Comparison of ENCODE assay signal across 6 cellular contexts in genomic region chr14:22887260-22887989, GRCh38. TPM values are rescaled to one million over a fixed set of nuclear protein-coding genes. Genes with fewer than 3 reads are reported as not detected.
DNase-seq lines count a peak whose midpoint lies in the region; ATAC-seq and TF ChIP-seq lines count a peak whose summit lies in the region.

No MANE protein-coding gene starts in this region.

- H3K4ac ChIP-seq in neuronal stem cell (ENCODE audit: low read length): no peak overlapping the region

- peak overlapping the region; percentile 91 for H2AFZ ChIP-seq in neuronal stem cell (ENCODE audit: low read length)

- peak overlapping the region; percentile 73 for H3K4me3 ChIP-seq in ectodermal cell (ENCODE audit: insufficient read depth, low read depth, low read length)
- peak overlapping the region; percentile 61 to 79 for H3K4me3 ChIP-seq in neuronal stem cell (ENCODE audit: low read length in 2 of 2)

- in situ Hi-C loops in GM13977 (cut with MboI; ENCODE audit: low pct_unique_long_range_greater_than_20kb, low sequenced_read_pairs, unreplicated experiment): no loop called here

- peaks cover 2% of the 10 kb centered on the region for H3K79me1 ChIP-seq in neuronal stem cell (ENCODE audit: low read depth, low read length)

- 22 to 23% methylated on average over 11 of the region's 11 CpGs for WGBS in ectodermal cell, 2 experiments
- no CpG with 5 or more reads among the region's 11 CpGs for WGBS in neuronal stem cell (ENCODE audit: extremely low coverage in 2 of 2, insufficient read length in 2 of 2, insufficient replicate concordance in 1 of 2), 2 donors

- no peak overlapping the region for H4K91ac ChIP-seq in neuronal stem cell (ENCODE audit: low read depth, low read length, poor library complexity)

- H3K36me3 ChIP-seq in ectodermal cell (ENCODE audit: control insufficient read depth, insufficient read depth, low read length) (no peaks in the 10 kb centered on the region), neuronal stem cell (replicated peaks in 1 of 2; ENCODE audit: control insufficient read depth in 2 of 2, insufficient read depth in 2 of 2, low read length in 2 of 2) (no peaks in the 10 kb centered on the region)

- H3K23ac ChIP-seq in neuronal stem cell (ENCODE audit: low read depth, low read length, poor library complexity): no peak overlapping the region

- H4K8ac ChIP-seq in neuronal stem cell (ENCODE audit: low read depth, low read length): no peak overlapping the region

- H3K14ac ChIP-seq in neuronal stem cell (ENCODE audit: low read length): no peak overlapping the region

- H3K4me1 ChIP-seq in ectodermal cell (ENCODE audit: control insufficient read depth, insufficient read depth, low read length) (peaks cover 30% of the 10 kb centered on the region), neuronal stem cell (ENCODE audit: control insufficient read depth in 2 of 2, insufficient read depth in 1 of 2, low read depth in 1 of 2, low read length in 2 of 2) (peaks cover 30 to 35% of the 10 kb centered on the region in 2 donors)

- H2BK15ac ChIP-seq in neuronal stem cell (ENCODE audit: low read length): no peak overlapping the region

- H3K9ac ChIP-seq in neuronal stem cell (ENCODE audit: low read depth, low read length, poor library complexity): no peak overlapping the region

- peak overlapping the region; percentile 91 for H3K4me2 ChIP-seq in neuronal stem cell (ENCODE audit: insufficient read depth, low read length, poor library complexity, severe bottlenecking)

- DNase-seq in GM13977 (ENCODE audit: low spot score): peak; percentile 75
- peak; percentile 71 for DNase-seq in OCI-M2 (lab: John Stamatoyannopoulos, UW; ENCODE audit: unreplicated experiment)
- peak; percentile 76 for DNase-seq in neuronal stem cell (ENCODE audit: low spot score)
- DNase-seq in effector CD8-positive, alpha-beta T cell (lab: John Stamatoyannopoulos, UW): no peak

- no peak overlapping the region for H2BK120ac ChIP-seq in neuronal stem cell (ENCODE audit: low read depth, low read length)

- H2BK12ac ChIP-seq in neuronal stem cell (ENCODE audit: low read length): no peak overlapping the region

- no peak overlapping the region for H2BK5ac ChIP-seq in neuronal stem cell (ENCODE audit: low read length)

- no peak overlapping the region for H2AK5ac ChIP-seq in neuronal stem cell (ENCODE audit: low read depth, low read length)

- H3K27me3 ChIP-seq in ectodermal cell (ENCODE audit: control insufficient read depth, insufficient read depth, low read length, poor library complexity, severe bottlenecking): peaks cover 22% of the 10 kb centered on the region
- peaks cover 0 to 6% (median 0%) of the 10 kb centered on the region in 3 experiments for H3K27me3 ChIP-seq in neuronal stem cell (ENCODE audit: control insufficient read depth in 3 of 3, insufficient read depth in 3 of 3, low read depth in 1 of 3, low read length in 3 of 3)

- H3K9me3 ChIP-seq in ectodermal cell (ENCODE audit: control insufficient read depth, low read length): no peaks in the 10 kb centered on the region
- no peaks in the 10 kb centered on the region for H3K9me3 ChIP-seq in neuronal stem cell (replicated peaks in 1 of 2; ENCODE audit: control insufficient read depth in 2 of 2, insufficient read depth in 1 of 2, low read depth in 1 of 2, low read length in 2 of 2)

- H3K27ac ChIP-seq in ectodermal cell (ENCODE audit: insufficient read depth, low read depth, low read length, poor library complexity, severe bottlenecking): peak overlapping the region; percentile 90
- peak overlapping the region; percentile 88 for H3K27ac ChIP-seq in neuronal stem cell (replicated peaks; ENCODE audit: low read length)

- ATAC-seq in HG03108 (IDR thresholded peaks at IDR 0.05; ENCODE audit: unreplicated experiment): peak; percentile 38

- TF ChIP-seq CTCF in GM13977 (IDR thresholded peaks at IDR 0.05; ENCODE audit: extremely low read depth, insufficient read depth, missing control alignments): no peak

- no peak overlapping the region for H3K18ac ChIP-seq in neuronal stem cell (ENCODE audit: low read length)

RNA-seq across cellular contexts. Expression of gene REM2, which starts 4.4 kb away (rescaled TPM):
- 2.5 TPM for polyA plus RNA-seq in ectodermal cell (2013, experiment 1 of 4)
- 2.1 TPM for polyA plus RNA-seq in ectodermal cell (2013, experiment 2 of 4)
- polyA plus RNA-seq in ectodermal cell (2013, experiment 3 of 4): 2.9 TPM
- 2.2 TPM for polyA plus RNA-seq in ectodermal cell (2013, experiment 4 of 4)
- 1.8 TPM for polyA plus RNA-seq in neuronal stem cell (2013, experiment 1 of 2)
- polyA plus RNA-seq in neuronal stem cell (2013, experiment 2 of 2): 1.8 TPM

RNA-seq across cellular contexts. Expression of gene LRP10, which starts 15.9 kb away (rescaled TPM):
- polyA plus RNA-seq in ectodermal cell (2013, experiment 1 of 4): 11.0 TPM
- polyA plus RNA-seq in ectodermal cell (2013, experiment 2 of 4): 9.9 TPM
- 8.2 TPM for polyA plus RNA-seq in ectodermal cell (2013, experiment 3 of 4)
- polyA plus RNA-seq in ectodermal cell (2013, experiment 4 of 4): 10.9 TPM
- 4.7 TPM for polyA plus RNA-seq in neuronal stem cell (2013, experiment 1 of 2)
- 4.6 TPM for polyA plus RNA-seq in neuronal stem cell (2013, experiment 2 of 2)

RNA-seq across cellular contexts. Expression of gene RBM23, which starts 31.5 kb away (rescaled TPM):
- polyA plus RNA-seq in ectodermal cell (2013, experiment 1 of 4): 69.1 TPM
- polyA plus RNA-seq in ectodermal cell (2013, experiment 2 of 4): 75.9 TPM
- 55.1 TPM for polyA plus RNA-seq in ectodermal cell (2013, experiment 3 of 4)
- polyA plus RNA-seq in ectodermal cell (2013, experiment 4 of 4): 60.9 TPM
- polyA plus RNA-seq in neuronal stem cell (2013, experiment 1 of 2): 58.0 TPM
- polyA plus RNA-seq in neuronal stem cell (2013, experiment 2 of 2): 55.8 TPM

RNA-seq across cellular contexts. Expression of gene PRMT5, which starts 41.8 kb away (rescaled TPM):
- 155 TPM for polyA plus RNA-seq in ectodermal cell (2013, experiment 1 of 4)
- polyA plus RNA-seq in ectodermal cell (2013, experiment 2 of 4): 152 TPM
- polyA plus RNA-seq in ectodermal cell (2013, experiment 3 of 4): 117 TPM
- 120 TPM for polyA plus RNA-seq in ectodermal cell (2013, experiment 4 of 4)
- polyA plus RNA-seq in neuronal stem cell (2013, experiment 1 of 2): 88.1 TPM
- 93.5 TPM for polyA plus RNA-seq in neuronal stem cell (2013, experiment 2 of 2)

RNA-seq across cellular contexts. Expression of gene MMP14, which starts 51.0 kb away (rescaled TPM):
- polyA plus RNA-seq in ectodermal cell (2013, experiment 1 of 4): 44.5 TPM
- polyA plus RNA-seq in ectodermal cell (2013, experiment 2 of 4): 34.8 TPM
- 29.0 TPM for polyA plus RNA-seq in ectodermal cell (2013, experiment 3 of 4)
- polyA plus RNA-seq in ectodermal cell (2013, experiment 4 of 4): 28.1 TPM
- 34.0 TPM for polyA plus RNA-seq in neuronal stem cell (2013, experiment 1 of 2)
- 34.3 TPM for polyA plus RNA-seq in neuronal stem cell (2013, experiment 2 of 2)
